ENCODE assay signal across 6 cellular contexts in the genomic region with DNA sequence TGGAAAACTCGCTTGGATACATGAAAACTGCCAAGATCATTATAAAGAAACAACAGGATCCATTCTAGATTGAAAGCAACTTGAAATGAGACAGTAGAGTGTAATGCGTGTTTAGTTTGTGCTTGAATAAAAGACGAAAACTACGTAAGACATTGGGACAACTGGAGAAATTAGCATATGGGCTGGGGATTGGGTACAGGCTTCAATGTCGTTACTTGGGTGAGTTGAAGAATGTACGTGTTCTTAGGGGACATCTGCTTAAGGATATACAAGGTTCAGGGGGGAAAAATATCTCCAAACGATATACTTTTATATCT. TPM values are rescaled to one million over a fixed set of nuclear protein-coding genes. Genes with fewer than 3 reads are reported as not detected.
DNase-seq lines count a peak whose midpoint lies in the region; ATAC-seq and TF ChIP-seq lines count a peak whose summit lies in the region.

No MANE protein-coding gene starts in this region.

- CTCF ChIA-PET in WTC11 (lab: Charles Lee): interaction anchor here (0.5 to 0.8 kb wide), 3 partner anchors 35 to 294 kb away, joined by 4 to 8 read pairs (median 6); no protein-coding TSS in a partner anchor

- DNase-seq in WTC11 (ENCODE audit: low spot score) (no peak), right lobe of liver (no peak), NCI-H2196 treated with DMSO at 0.1 percent for 48 hours (lab: John Stamatoyannopoulos, UW; ENCODE audit: unreplicated experiment) (no peak)
- no peak for DNase-seq in activated CD4-positive, CD25-positive, alpha-beta regulatory T cell treated with anti-CD3 and anti-CD28 coated beads, Interleukin-2, amount 50 U/mL, for 72 hours

- H3K4me3 ChIP-seq in GM12875 (ENCODE audit: low read depth, low read length) (peak overlapping the region; percentile 31), right lobe of liver (peak overlapping the region; percentile 75 to 96 (median 87))

- ATAC-seq in WTC11 (peak; percentile 31), right lobe of liver (peak in 2 of 4 donors; percentile 5 to 6), GM19328 (IDR thresholded peaks at IDR 0.05; ENCODE audit: unreplicated experiment) (no peak)

- H3K4me1 Mint-ChIP-seq in WTC11: peaks cover 17% of the 10 kb centered on the region

- peaks cover 44% of the 10 kb centered on the region for H3K36me3 Mint-ChIP-seq in WTC11

- POLR2A ChIA-PET in WTC11 (lab: Charles Lee): interaction anchor here (1.0 kb wide), 1 partner anchor 26 kb away, joined by 3 read pairs; a partner anchor contains a TSS

- H3K27ac ChIP-seq in right lobe of liver: peak overlapping the region; percentile 30 to 79 (median 75)

- intact Hi-C loops in right lobe of liver (cut with DNase I): no loop called here

- TF ChIP-seq POLR2A in right lobe of liver (IDR thresholded peaks at IDR 0.05): no peak

- H3K9me3 Mint-ChIP-seq in WTC11: no peaks in the 10 kb centered on the region

- H3K36me3 ChIP-seq in right lobe of liver: peaks cover 0 to 18% (median 2%) of the 10 kb centered on the region in 4 donors

- peak overlapping the region; percentile 96 for H3K27ac Mint-ChIP-seq in WTC11

- no peaks in the 10 kb centered on the region for H3K9me3 ChIP-seq in right lobe of liver

- WGBS in right lobe of liver (ENCODE audit: insufficient coverage, low coverage, low lambda C conversion rate, missing lambda C conversion rate): 15% methylated on average over 7 of the region's 7 CpGs

- H3K27me3 ChIP-seq in right lobe of liver: no peaks in the 10 kb centered on the region

- H3K4me3 Mint-ChIP-seq in WTC11: peak overlapping the region; percentile 100

- H3K27me3 Mint-ChIP-seq in WTC11 (ENCODE audit: low read depth): no peaks in the 10 kb centered on the region

- peaks cover 0 to 8% (median 3%) of the 10 kb centered on the region in 4 donors for H3K4me1 ChIP-seq in right lobe of liver

- no peak for TF ChIP-seq CTCF in GM12875 (IDR thresholded peaks at IDR 0.05; ENCODE audit: borderline replicate concordance, insufficient read depth, low read depth, low read length)
- no peak for TF ChIP-seq CTCF in WTC11 (IDR thresholded peaks at IDR 0.05)
- no peak for TF ChIP-seq CTCF in right lobe of liver (IDR thresholded peaks at IDR 0.05)

TF ChIP-seq in WTC11, 78 proteins besides CTCF, POLR2A, EP300 and RAD21:
- TF ChIP-seq FOXJ3 (CRISPR knock-in tag; IDR thresholded peaks at IDR 0.05; ENCODE audit: borderline replicate concordance) (no peak), GTF2I (CRISPR knock-in tag; conservative IDR thresholded peaks at IDR 0.05) (no peak), ZNF121 (CRISPR knock-in tag; IDR thresholded peaks at IDR 0.05) (no peak), GRHL2 (CRISPR knock-in tag; IDR thresholded peaks at IDR 0.05; ENCODE audit: insufficient replicate concordance, severe bottlenecking) (no peak), NR3C1 (CRISPR knock-in tag; conservative IDR thresholded peaks at IDR 0.05; ENCODE audit: low read depth) (no peak), CREB1 (CRISPR knock-in tag; IDR thresholded peaks at IDR 0.05) (no peak), ZNF396 (CRISPR knock-in tag; IDR thresholded peaks at IDR 0.05; ENCODE audit: borderline replicate concordance) (no peak), ZNF416 (CRISPR knock-in tag; IDR thresholded peaks at IDR 0.05) (no peak), FOXP1 (CRISPR knock-in tag; IDR thresholded peaks at IDR 0.05; ENCODE audit: borderline replicate concordance) (no peak), ZNF317 (CRISPR knock-in tag; IDR thresholded peaks at IDR 0.05; ENCODE audit: borderline replicate concordance, low read depth) (no peak), NFE2L1 (CRISPR knock-in tag; IDR thresholded peaks at IDR 0.05) (no peak)
- TF ChIP-seq, protein P1, sequence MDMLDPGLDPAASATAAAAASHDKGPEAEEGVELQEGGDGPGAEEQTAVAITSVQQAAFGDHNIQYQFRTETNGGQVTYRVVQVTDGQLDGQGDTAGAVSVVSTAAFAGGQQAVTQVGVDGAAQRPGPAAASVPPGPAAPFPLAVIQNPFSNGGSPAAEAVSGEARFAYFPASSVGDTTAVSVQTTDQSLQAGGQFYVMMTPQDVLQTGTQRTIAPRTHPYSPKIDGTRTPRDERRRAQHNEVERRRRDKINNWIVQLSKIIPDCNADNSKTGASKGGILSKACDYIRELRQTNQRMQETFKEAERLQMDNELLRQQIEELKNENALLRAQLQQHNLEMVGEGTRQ (CRISPR knock-in tag; IDR thresholded peaks at IDR 0.05): no peak
- TF ChIP-seq, protein P2, sequence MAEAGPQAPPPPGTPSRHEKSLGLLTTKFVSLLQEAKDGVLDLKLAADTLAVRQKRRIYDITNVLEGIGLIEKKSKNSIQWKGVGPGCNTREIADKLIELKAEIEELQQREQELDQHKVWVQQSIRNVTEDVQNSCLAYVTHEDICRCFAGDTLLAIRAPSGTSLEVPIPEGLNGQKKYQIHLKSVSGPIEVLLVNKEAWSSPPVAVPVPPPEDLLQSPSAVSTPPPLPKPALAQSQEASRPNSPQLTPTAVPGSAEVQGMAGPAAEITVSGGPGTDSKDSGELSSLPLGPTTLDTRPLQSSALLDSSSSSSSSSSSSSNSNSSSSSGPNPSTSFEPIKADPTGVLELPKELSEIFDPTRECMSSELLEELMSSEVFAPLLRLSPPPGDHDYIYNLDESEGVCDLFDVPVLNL (CRISPR knock-in tag; IDR thresholded peaks at IDR 0.05; ENCODE audit: borderline replicate concordance, low read depth): no peak
- TF ChIP-seq, protein P3, sequence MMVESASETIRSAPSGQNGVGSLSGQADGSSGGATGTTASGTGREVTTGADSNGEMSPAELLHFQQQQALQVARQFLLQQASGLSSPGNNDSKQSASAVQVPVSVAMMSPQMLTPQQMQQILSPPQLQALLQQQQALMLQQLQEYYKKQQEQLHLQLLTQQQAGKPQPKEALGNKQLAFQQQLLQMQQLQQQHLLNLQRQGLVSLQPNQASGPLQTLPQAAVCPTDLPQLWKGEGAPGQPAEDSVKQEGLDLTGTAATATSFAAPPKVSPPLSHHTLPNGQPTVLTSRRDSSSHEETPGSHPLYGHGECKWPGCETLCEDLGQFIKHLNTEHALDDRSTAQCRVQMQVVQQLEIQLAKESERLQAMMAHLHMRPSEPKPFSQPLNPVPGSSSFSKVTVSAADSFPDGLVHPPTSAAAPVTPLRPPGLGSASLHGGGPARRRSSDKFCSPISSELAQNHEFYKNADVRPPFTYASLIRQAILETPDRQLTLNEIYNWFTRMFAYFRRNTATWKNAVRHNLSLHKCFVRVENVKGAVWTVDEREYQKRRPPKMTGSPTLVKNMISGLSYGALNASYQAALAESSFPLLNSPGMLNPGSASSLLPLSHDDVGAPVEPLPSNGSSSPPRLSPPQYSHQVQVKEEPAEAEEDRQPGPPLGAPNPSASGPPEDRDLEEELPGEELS (CRISPR knock-in tag; IDR thresholded peaks at IDR 0.05): no peak
- TF ChIP-seq, protein P4, sequence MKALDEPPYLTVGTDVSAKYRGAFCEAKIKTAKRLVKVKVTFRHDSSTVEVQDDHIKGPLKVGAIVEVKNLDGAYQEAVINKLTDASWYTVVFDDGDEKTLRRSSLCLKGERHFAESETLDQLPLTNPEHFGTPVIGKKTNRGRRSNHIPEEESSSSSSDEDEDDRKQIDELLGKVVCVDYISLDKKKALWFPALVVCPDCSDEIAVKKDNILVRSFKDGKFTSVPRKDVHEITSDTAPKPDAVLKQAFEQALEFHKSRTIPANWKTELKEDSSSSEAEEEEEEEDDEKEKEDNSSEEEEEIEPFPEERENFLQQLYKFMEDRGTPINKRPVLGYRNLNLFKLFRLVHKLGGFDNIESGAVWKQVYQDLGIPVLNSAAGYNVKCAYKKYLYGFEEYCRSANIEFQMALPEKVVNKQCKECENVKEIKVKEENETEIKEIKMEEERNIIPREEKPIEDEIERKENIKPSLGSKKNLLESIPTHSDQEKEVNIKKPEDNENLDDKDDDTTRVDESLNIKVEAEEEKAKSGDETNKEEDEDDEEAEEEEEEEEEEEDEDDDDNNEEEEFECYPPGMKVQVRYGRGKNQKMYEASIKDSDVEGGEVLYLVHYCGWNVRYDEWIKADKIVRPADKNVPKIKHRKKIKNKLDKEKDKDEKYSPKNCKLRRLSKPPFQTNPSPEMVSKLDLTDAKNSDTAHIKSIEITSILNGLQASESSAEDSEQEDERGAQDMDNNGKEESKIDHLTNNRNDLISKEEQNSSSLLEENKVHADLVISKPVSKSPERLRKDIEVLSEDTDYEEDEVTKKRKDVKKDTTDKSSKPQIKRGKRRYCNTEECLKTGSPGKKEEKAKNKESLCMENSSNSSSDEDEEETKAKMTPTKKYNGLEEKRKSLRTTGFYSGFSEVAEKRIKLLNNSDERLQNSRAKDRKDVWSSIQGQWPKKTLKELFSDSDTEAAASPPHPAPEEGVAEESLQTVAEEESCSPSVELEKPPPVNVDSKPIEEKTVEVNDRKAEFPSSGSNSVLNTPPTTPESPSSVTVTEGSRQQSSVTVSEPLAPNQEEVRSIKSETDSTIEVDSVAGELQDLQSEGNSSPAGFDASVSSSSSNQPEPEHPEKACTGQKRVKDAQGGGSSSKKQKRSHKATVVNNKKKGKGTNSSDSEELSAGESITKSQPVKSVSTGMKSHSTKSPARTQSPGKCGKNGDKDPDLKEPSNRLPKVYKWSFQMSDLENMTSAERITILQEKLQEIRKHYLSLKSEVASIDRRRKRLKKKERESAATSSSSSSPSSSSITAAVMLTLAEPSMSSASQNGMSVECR (CRISPR knock-in tag; IDR thresholded peaks at IDR 0.05; ENCODE audit: borderline replicate concordance): no peak

RNA-seq across cellular contexts. Expression of a gene that starts 0.5 kb away (rescaled TPM):
- total RNA-seq in WTC11 (2021): 23.1 to 26.0 TPM (median 24.0 TPM) in 3 replicates
- 10 to 100 TPM; 12.4 to 44.7 (median 15.8) TPM for total RNA-seq in right lobe of liver

RNA-seq across cellular contexts. Expression of a gene that starts 22.1 kb away (rescaled TPM):
- total RNA-seq in WTC11 (2021): 3.2 TPM in 3 replicates
- 1 to 10 TPM; 1.7 to 2.9 (median 2.1) TPM for total RNA-seq in right lobe of liver

RNA-seq across cellular contexts. Expression of a gene that starts 26.0 kb away (rescaled TPM):
- 18.8 to 19.1 TPM (median 18.9 TPM) in 3 replicates for total RNA-seq in WTC11 (2021)
- 1 to 10 TPM; 1.0 to 2.3 (median 1.6) TPM for total RNA-seq in right lobe of liver

RNA-seq across cellular contexts. Expression of a gene that starts 48.6 kb away (rescaled TPM):
- total RNA-seq in WTC11 (2021) (22.6 to 24.3 TPM (median 23.4 TPM) in 3 replicates), right lobe of liver (1,000 to 10,000 TPM in 4 of 6 experiments, 100 to 1,000 TPM in 2; 897 to 2,313 (median 1,164) TPM)

RNA-seq across cellular contexts. Expression of a gene that starts 57.8 kb away (rescaled TPM):
- total RNA-seq in WTC11 (2021) (1.7 to 2.1 TPM (median 2.0 TPM) in 3 replicates), right lobe of liver (1 to 10 TPM in 5 of 6 experiments, under 1 TPM in 1; 0.73 to 3.1 (median 1.7) TPM)
